Comparison of ENCODE assay signal across 1 cellular context in genomic region chrX:102659790-102660757, GRCh38.
TF ChIP-seq lines count a peak whose summit lies in the region.

No MANE protein-coding gene starts in this region.

TF ChIP-seq in A549, 52 proteins besides CTCF, POLR2A, EP300 and RAD21 (continued from another document):
- no peak for TF ChIP-seq FOXS1 (CRISPR knock-in tag; IDR thresholded peaks at IDR 0.05)
- TF ChIP-seq MAFK (IDR thresholded peaks at IDR 0.05; ENCODE audit: partially characterized antibody), result peak; percentile 94
- no peak for TF ChIP-seq HOXB13 (CRISPR knock-in tag; IDR thresholded peaks at IDR 0.05; ENCODE audit: low read depth)
- TF ChIP-seq NFE2L2 (conservative IDR thresholded peaks at IDR 0.05; ENCODE audit: low read length), result no peak
- TF ChIP-seq RFX5 (IDR thresholded peaks at IDR 0.05), result no peak
- no peak for TF ChIP-seq EHMT2 (IDR thresholded peaks at IDR 0.05; ENCODE audit: low read depth)
- TF ChIP-seq NR3C1 (IDR thresholded peaks at IDR 0.05), result no peak
- no peak for TF ChIP-seq FOSB (CRISPR knock-in tag; IDR thresholded peaks at IDR 0.05)
- TF ChIP-seq RARB (CRISPR knock-in tag; IDR thresholded peaks at IDR 0.05), result no peak
- no peak for TF ChIP-seq HDAC2 (IDR thresholded peaks at IDR 0.05)
- no peak for TF ChIP-seq PBX3 (IDR thresholded peaks at IDR 0.05)
- TF ChIP-seq RCOR1 (IDR thresholded peaks at IDR 0.05; ENCODE audit: low read depth, low read length), result no peak
- TF ChIP-seq ZFP36 (IDR thresholded peaks at IDR 0.05; ENCODE audit: borderline replicate concordance, partially characterized antibody), result no peak
- no peak for TF ChIP-seq CHD4 (IDR thresholded peaks at IDR 0.05; ENCODE audit: borderline replicate concordance)
- no peak for TF ChIP-seq CBX8 (IDR thresholded peaks at IDR 0.05)
- no peak for TF ChIP-seq ESRRA (IDR thresholded peaks at IDR 0.05; ENCODE audit: borderline replicate concordance, low read length)
- no peak for TF ChIP-seq ZSCAN20 (CRISPR knock-in tag; IDR thresholded peaks at IDR 0.05)
- no peak for TF ChIP-seq HOXA7 (CRISPR knock-in tag; IDR thresholded peaks at IDR 0.05)
- peak; percentile 75 for TF ChIP-seq MAX (IDR thresholded peaks at IDR 0.05)
- TF ChIP-seq MYC (IDR thresholded peaks at IDR 0.05; ENCODE audit: borderline replicate concordance, low read length), result no peak
- no peak for TF ChIP-seq TP53 (CRISPR knock-in tag; IDR thresholded peaks at IDR 0.05)
